Comparison of ENCODE assay signal across 18 cellular contexts in genomic region chr3:119346076-119346496, GRCh38. TPM values are rescaled to one million over a fixed set of nuclear protein-coding genes. Genes with fewer than 3 reads are reported as not detected.
DNase-seq lines count a peak whose midpoint lies in the region; ATAC-seq and TF ChIP-seq lines count a peak whose summit lies in the region.
"Had no signal": no experiment of that assay in that cellular context is flagged by ENCODE, and none has a peak within 500 bp of the region (broad histone marks: within the 10 kb centered on the region; RNA-seq: fewer than 3 reads in every experiment).

No MANE protein-coding gene starts in this region.

- H3K9ac ChIP-seq in neural progenitor cell: no peak overlapping the region
- H3K9ac ChIP-seq: SK-N-SH had no signal

- H4K20me1 ChIP-seq in neural progenitor cell (ENCODE audit: low read depth): no peaks in the 10 kb centered on the region

- no peak overlapping the region for H3K4me3 ChIP-seq in SJCRH30
- no peak overlapping the region for H3K4me3 ChIP-seq in neural progenitor cell
- H3K4me3 ChIP-seq: PC-9 had no signal

- peaks cover 4% of the 10 kb centered on the region for H3K9me3 Mint-ChIP-seq in neural progenitor cell

- intact Hi-C loops in posterior cingulate gyrus (cut with DNase I): no loop called here

- peak overlapping the region; percentile 14 for H3K4me2 ChIP-seq in neural progenitor cell
- H3K4me2 ChIP-seq: PC-9, SK-N-SH had no signal

- peak overlapping the region; percentile 17 for H3K27ac Mint-ChIP-seq in neural progenitor cell

- peak; percentile 9 for ATAC-seq in foreskin keratinocyte
- ATAC-seq in HG03460 (IDR thresholded peaks at IDR 0.05; ENCODE audit: unreplicated experiment): no peak
- ATAC-seq in GM21786 (IDR thresholded peaks at IDR 0.05; ENCODE audit: unreplicated experiment): no peak

- H3K27me3 Mint-ChIP-seq in neural progenitor cell (ENCODE audit: insufficient read depth, low read depth): peaks cover 10% of the 10 kb centered on the region

- H2AFZ ChIP-seq in neural progenitor cell (replicated peaks): peak overlapping the region; percentile 45
- H2AFZ ChIP-seq: PC-9 had no signal

- H3K27ac ChIP-seq in SJCRH30: peak overlapping the region; percentile 54
- no peak overlapping the region for H3K27ac ChIP-seq in foreskin keratinocyte
- peak overlapping the region; percentile 34 for H3K27ac ChIP-seq in neural progenitor cell
- H3K27ac ChIP-seq: brain microvascular endothelial cell, PC-9 had no signal

- H3F3A ChIP-seq in neural progenitor cell (ENCODE audit: low read depth): peaks cover 51% of the 10 kb centered on the region

- H3K27me3 ChIP-seq in SJCRH30 (no peaks in the 10 kb centered on the region), foreskin keratinocyte (no peaks in the 10 kb centered on the region), neural progenitor cell (no peaks in the 10 kb centered on the region)
- H3K27me3 ChIP-seq: brain microvascular endothelial cell had no signal

- peaks cover 3% of the 10 kb centered on the region for H3K36me3 Mint-ChIP-seq in neural progenitor cell

- H3K4me3 Mint-ChIP-seq in neural progenitor cell: no peak overlapping the region

- H3K4me1 ChIP-seq in SJCRH30 (peaks cover 48% of the 10 kb centered on the region), foreskin keratinocyte (no peaks in the 10 kb centered on the region), neural progenitor cell (peaks cover 52% of the 10 kb centered on the region)

- H3K9me3 ChIP-seq in SJCRH30 (replicated peaks): no peaks in the 10 kb centered on the region
- H3K9me3 ChIP-seq in neural progenitor cell (ENCODE audit: low read depth): no peaks in the 10 kb centered on the region
- H3K9me3 ChIP-seq: SK-N-SH had no signal

- H3K4me1 Mint-ChIP-seq in neural progenitor cell: peaks cover 46% of the 10 kb centered on the region

- no peaks in the 10 kb centered on the region for H3K79me2 ChIP-seq in neural progenitor cell (ENCODE audit: low read depth)

- DNase-seq in EH (ENCODE audit: low read depth) (peak; percentile 48), SJCRH30 (peak; percentile 79 to 90), foreskin keratinocyte (no peak), neural progenitor cell (ENCODE audit: low spot score) (no peak), posterior cingulate gyrus (no peak)
- DNase-seq in activated T-cell treated with anti-CD3 and anti-CD28 coated beads, Interleukin-2, amount 50 U/mL, for 1 hour: no peak
- DNase-seq: activated naive CD4-positive, alpha-beta T cell treated with Interleukin-2 at 50 U/mL for 16 hours; brain microvascular endothelial cell; Calu3; foreskin fibroblast; Kasumi-1; NCI-H1436 treated with DMSO at 0.1 percent for 48 hours; NCI-H510A treated with DMSO at 0.1 percent for 48 hours; PC-9; SK-N-SH; substantia nigra had no signal

- no peaks in the 10 kb centered on the region for H3K36me3 ChIP-seq in SJCRH30
- no peaks in the 10 kb centered on the region for H3K36me3 ChIP-seq in neural progenitor cell
- H3K36me3 ChIP-seq: brain microvascular endothelial cell had no signal

- no peak for TF ChIP-seq CTCF in foreskin keratinocyte (conservative IDR thresholded peaks at IDR 0.05)
- no peak for TF ChIP-seq CTCF in neural progenitor cell (IDR thresholded peaks at IDR 0.05)

RNA-seq across cellular contexts. Expression of gene ARHGAP31, which starts 51.9 kb away (rescaled TPM):
- total RNA-seq in SJCRH30 (2014; rRNA removed; shearing (Covaris generic)): 7.9 and 9.9 TPM in 2 replicates
- 4.1 and 6.9 TPM in 2 replicates for total RNA-seq in foreskin keratinocyte
- 0.90 and 1.1 TPM in 2 replicates for polyA plus RNA-seq in foreskin keratinocyte
- 0.13 and 0.34 TPM in 2 replicates for total RNA-seq in neural progenitor cell (ENCODE audit: low replicate concordance)

Comparison
In these comparisons a context has a peak if more than half of its experiments do, and no peak if none do; other contexts are left out.
1. DNase-seq: peak in EH (single experiment) and SJCRH30 (2 of 2); none in foreskin keratinocyte (0 of 2), neural progenitor cell (single experiment), posterior cingulate gyrus (0 of 10) and activated T-cell treated with anti-CD3 and anti-CD28 coated beads, Interleukin-2, amount 50 U/mL, for 1 hour (single experiment).